Comparison of ENCODE assay signal across 3 cellular contexts in the genomic region with DNA sequence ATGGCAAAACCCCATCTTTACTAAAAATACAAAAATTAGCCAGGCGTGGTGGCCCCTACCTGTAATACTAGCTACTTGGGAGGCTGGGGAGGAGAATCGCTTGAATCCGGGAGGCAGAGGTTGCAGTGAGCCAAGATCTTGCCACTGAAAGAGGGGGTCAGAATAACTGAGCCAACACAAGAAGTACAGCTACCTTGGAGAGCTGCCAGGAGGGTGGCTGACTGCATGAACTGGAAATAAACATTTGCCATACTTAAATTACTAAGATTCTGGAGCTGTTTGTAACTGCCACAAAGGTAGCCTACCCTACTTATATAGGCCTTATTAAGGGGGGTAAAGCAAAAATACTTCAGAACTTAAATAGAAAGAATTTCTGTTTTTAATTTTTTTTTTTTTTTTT.
TF ChIP-seq lines count a peak whose summit lies in the region.

No MANE protein-coding gene starts in this region.

TF ChIP-seq in IMR-90, 13 proteins besides CTCF, POLR2A, EP300 and RAD21:
- TF ChIP-seq ELK1 (IDR thresholded peaks at IDR 0.05; ENCODE audit: borderline replicate concordance, low read depth, low read length) (no peak), MAFK (IDR thresholded peaks at IDR 0.05; ENCODE audit: low read depth, low read length) (no peak), NFE2L2 (IDR thresholded peaks at IDR 0.05; ENCODE audit: low read depth, low read length) (no peak), RFX5 (IDR thresholded peaks at IDR 0.05; ENCODE audit: low read depth, low read length) (no peak), MAZ (IDR thresholded peaks at IDR 0.05; ENCODE audit: borderline replicate concordance, low read depth, low read length) (no peak), CHD1 (IDR thresholded peaks at IDR 0.05; ENCODE audit: low read depth, low read length) (no peak), BHLHE40 (IDR thresholded peaks at IDR 0.05; ENCODE audit: low read depth, low read length) (no peak), MXI1 (IDR thresholded peaks at IDR 0.05; ENCODE audit: borderline replicate concordance, low read depth, low read length) (no peak), CEBPB (IDR thresholded peaks at IDR 0.05; ENCODE audit: low read depth, low read length) (no peak), USF2 (IDR thresholded peaks at IDR 0.05; ENCODE audit: low read depth, low read length) (no peak), SMC3 (IDR thresholded peaks at IDR 0.05; ENCODE audit: low read depth, low read length) (no peak), RCOR1 (IDR thresholded peaks at IDR 0.05; ENCODE audit: insufficient replicate concordance, low read length) (no peak), FOS (IDR thresholded peaks at IDR 0.05; ENCODE audit: low read depth, low read length) (no peak)

TF ChIP-seq in K562, 482 proteins besides CTCF, POLR2A, EP300 and RAD21 (continues in another document):
- TF ChIP-seq REST (CRISPR knock-in tag; IDR thresholded peaks at IDR 0.05; ENCODE audit: low read depth) (0 out of 2 replicates have a peak, but pooled peaks have one; percentile 21), SREBF2 (CRISPR knock-in tag; IDR thresholded peaks at IDR 0.05) (no peak), NFIC (IDR thresholded peaks at IDR 0.05) (peak; percentile 35; the same call in 1 of the 2 replicates), NR0B1 (IDR thresholded peaks at IDR 0.05; ENCODE audit: partially characterized antibody) (no peak)

TF ChIP-seq in WTC11, 78 proteins besides CTCF, POLR2A, EP300 and RAD21:
- no peak for TF ChIP-seq PRDM15 (CRISPR knock-in tag; IDR thresholded peaks at IDR 0.05)
- no peak for TF ChIP-seq NFE2L1 (CRISPR knock-in tag; IDR thresholded peaks at IDR 0.05)
- no peak for TF ChIP-seq ZNF232 (CRISPR knock-in tag; IDR thresholded peaks at IDR 0.05)
- no peak for TF ChIP-seq ZNF317 (CRISPR knock-in tag; IDR thresholded peaks at IDR 0.05; ENCODE audit: borderline replicate concordance, low read depth)
- TF ChIP-seq, protein P1, sequence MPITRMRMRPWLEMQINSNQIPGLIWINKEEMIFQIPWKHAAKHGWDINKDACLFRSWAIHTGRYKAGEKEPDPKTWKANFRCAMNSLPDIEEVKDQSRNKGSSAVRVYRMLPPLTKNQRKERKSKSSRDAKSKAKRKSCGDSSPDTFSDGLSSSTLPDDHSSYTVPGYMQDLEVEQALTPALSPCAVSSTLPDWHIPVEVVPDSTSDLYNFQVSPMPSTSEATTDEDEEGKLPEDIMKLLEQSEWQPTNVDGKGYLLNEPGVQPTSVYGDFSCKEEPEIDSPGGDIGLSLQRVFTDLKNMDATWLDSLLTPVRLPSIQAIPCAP (CRISPR knock-in tag; IDR thresholded peaks at IDR 0.05), result no peak
- no peak for TF ChIP-seq SMAD3 (CRISPR knock-in tag; IDR thresholded peaks at IDR 0.05; ENCODE audit: borderline replicate concordance)
- TF ChIP-seq ELF4 (CRISPR knock-in tag; IDR thresholded peaks at IDR 0.05; ENCODE audit: low read depth), result no peak
- TF ChIP-seq ZNF423 (CRISPR knock-in tag; IDR thresholded peaks at IDR 0.05), result no peak
- TF ChIP-seq, protein P2, sequence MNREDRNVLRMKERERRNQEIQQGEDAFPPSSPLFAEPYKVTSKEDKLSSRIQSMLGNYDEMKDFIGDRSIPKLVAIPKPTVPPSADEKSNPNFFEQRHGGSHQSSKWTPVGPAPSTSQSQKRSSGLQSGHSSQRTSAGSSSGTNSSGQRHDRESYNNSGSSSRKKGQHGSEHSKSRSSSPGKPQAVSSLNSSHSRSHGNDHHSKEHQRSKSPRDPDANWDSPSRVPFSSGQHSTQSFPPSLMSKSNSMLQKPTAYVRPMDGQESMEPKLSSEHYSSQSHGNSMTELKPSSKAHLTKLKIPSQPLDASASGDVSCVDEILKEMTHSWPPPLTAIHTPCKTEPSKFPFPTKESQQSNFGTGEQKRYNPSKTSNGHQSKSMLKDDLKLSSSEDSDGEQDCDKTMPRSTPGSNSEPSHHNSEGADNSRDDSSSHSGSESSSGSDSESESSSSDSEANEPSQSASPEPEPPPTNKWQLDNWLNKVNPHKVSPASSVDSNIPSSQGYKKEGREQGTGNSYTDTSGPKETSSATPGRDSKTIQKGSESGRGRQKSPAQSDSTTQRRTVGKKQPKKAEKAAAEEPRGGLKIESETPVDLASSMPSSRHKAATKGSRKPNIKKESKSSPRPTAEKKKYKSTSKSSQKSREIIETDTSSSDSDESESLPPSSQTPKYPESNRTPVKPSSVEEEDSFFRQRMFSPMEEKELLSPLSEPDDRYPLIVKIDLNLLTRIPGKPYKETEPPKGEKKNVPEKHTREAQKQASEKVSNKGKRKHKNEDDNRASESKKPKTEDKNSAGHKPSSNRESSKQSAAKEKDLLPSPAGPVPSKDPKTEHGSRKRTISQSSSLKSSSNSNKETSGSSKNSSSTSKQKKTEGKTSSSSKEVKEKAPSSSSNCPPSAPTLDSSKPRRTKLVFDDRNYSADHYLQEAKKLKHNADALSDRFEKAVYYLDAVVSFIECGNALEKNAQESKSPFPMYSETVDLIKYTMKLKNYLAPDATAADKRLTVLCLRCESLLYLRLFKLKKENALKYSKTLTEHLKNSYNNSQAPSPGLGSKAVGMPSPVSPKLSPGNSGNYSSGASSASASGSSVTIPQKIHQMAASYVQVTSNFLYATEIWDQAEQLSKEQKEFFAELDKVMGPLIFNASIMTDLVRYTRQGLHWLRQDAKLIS (CRISPR knock-in tag; IDR thresholded peaks at IDR 0.05; ENCODE audit: borderline replicate concordance), result no peak
- no peak for TF ChIP-seq MAX (CRISPR knock-in tag; IDR thresholded peaks at IDR 0.05)
- no peak for TF ChIP-seq MXD4 (CRISPR knock-in tag; IDR thresholded peaks at IDR 0.05; ENCODE audit: borderline replicate concordance)
